In genomic region chr17:8685396-8685795, GRCh38 we compare ENCODE assay signal across 1 cellular context.
TF ChIP-seq lines count a peak whose summit lies in the region.

No MANE protein-coding gene starts in this region.

TF ChIP-seq in SK-N-SH, 30 proteins besides CTCF, POLR2A, EP300 and RAD21 (continued from another document):
- TF ChIP-seq ZBTB33 (IDR thresholded peaks at IDR 0.05; ENCODE audit: borderline replicate concordance, low read depth) = no peak
- TF ChIP-seq USF2 (IDR thresholded peaks at IDR 0.05; ENCODE audit: borderline replicate concordance, low read depth, low read length) = no peak
- TF ChIP-seq GATA2 (CRISPR knock-in tag; IDR thresholded peaks at IDR 0.05) = no peak
- no peak for TF ChIP-seq FOXJ3 (CRISPR knock-in tag; IDR thresholded peaks at IDR 0.05)
- TF ChIP-seq ELF1 (IDR thresholded peaks at IDR 0.05) = no peak
